ENCODE assay signal across 8 cellular contexts in genomic region chr18:48161911-48162698, GRCh38.
DNase-seq lines count a peak whose midpoint lies in the region; ATAC-seq and TF ChIP-seq lines count a peak whose summit lies in the region.

No MANE protein-coding gene starts in this region.

- no peak for TF ChIP-seq CTCF in epithelial cell of esophagus (IDR thresholded peaks at IDR 0.05; ENCODE audit: insufficient read depth, low read depth, low read length, missing control alignments)

- peak overlapping the region; percentile 60 for H3K4me3 ChIP-seq in epithelial cell of esophagus (ENCODE audit: low read length)

- H3K4me3 Mint-ChIP-seq in natural killer cell treated with Interleukin-12 subunit alpha and Interleukin-12 subunit beta and Interleukin-15 and Interleukin-18, amount 100 ng/mL, for 72 hours, result peak overlapping the region; percentile 50

- DNase-seq in activated effector memory CD4-positive, alpha-beta T cell treated with Interleukin-2 at 50 U/mL for 16 hours, result peak; percentile 7
- DNase-seq in activated effector memory CD4-positive, alpha-beta T cell treated with anti-CD3 and anti-CD28 coated beads, Interleukin-2, amount 50 U/mL, for 16 hours, result no peak
- DNase-seq in epithelial cell of esophagus (ENCODE audit: low read depth), result no peak
- no peak for DNase-seq in natural killer cell treated with Interleukin-12 subunit alpha and Interleukin-12 subunit beta and Interleukin-15 and Interleukin-18, amount 100 ng/mL, for 72 hours (ENCODE audit: low spot score)
- no peak for DNase-seq in AG20443 (ENCODE audit: low spot score)
- no peak for DNase-seq in NOMO-1 (lab: John Stamatoyannopoulos, UW; ENCODE audit: unreplicated experiment in 2 of 2)

- ATAC-seq in HG03175 (IDR thresholded peaks at IDR 0.05; ENCODE audit: unreplicated experiment), result peak; percentile 40
- ATAC-seq in natural killer cell treated with Interleukin-12 subunit alpha and Interleukin-12 subunit beta and Interleukin-15 and Interleukin-18, amount 100 ng/mL, for 72 hours, result peak in 1 of 2 donors; percentile 66

- H3K27ac Mint-ChIP-seq in natural killer cell treated with Interleukin-12 subunit alpha and Interleukin-12 subunit beta and Interleukin-15 and Interleukin-18, amount 100 ng/mL, for 72 hours, result no peak overlapping the region

- no peaks in the 10 kb centered on the region for H3K9me3 Mint-ChIP-seq in natural killer cell treated with Interleukin-12 subunit alpha and Interleukin-12 subunit beta and Interleukin-15 and Interleukin-18, amount 100 ng/mL, for 72 hours

- H3K36me3 Mint-ChIP-seq in natural killer cell treated with Interleukin-12 subunit alpha and Interleukin-12 subunit beta and Interleukin-15 and Interleukin-18, amount 100 ng/mL, for 72 hours, result no peaks in the 10 kb centered on the region

- H3K27me3 Mint-ChIP-seq in natural killer cell treated with Interleukin-12 subunit alpha and Interleukin-12 subunit beta and Interleukin-15 and Interleukin-18, amount 100 ng/mL, for 72 hours, result peaks cover 0 to 3% of the 10 kb centered on the region in 2 donors

- peaks cover 0 to 7% of the 10 kb centered on the region in 2 donors for H3K4me1 Mint-ChIP-seq in natural killer cell treated with Interleukin-12 subunit alpha and Interleukin-12 subunit beta and Interleukin-15 and Interleukin-18, amount 100 ng/mL, for 72 hours (ENCODE audit: low read depth in 2 of 2)

TF ChIP-seq in PFSK-1, 5 proteins besides CTCF, POLR2A, EP300 and RAD21:
- TF ChIP-seq FOXP2 (optimal IDR thresholded peaks at IDR 0.05; ENCODE audit: borderline replicate concordance, extremely low read depth, extremely low read length, insufficient read depth) (peak; percentile 20), TAF1 (IDR thresholded peaks at IDR 0.05; ENCODE audit: borderline replicate concordance, insufficient read depth, low read length) (no peak)
